Comparison of ENCODE assay signal across 1 cellular context in genomic region chr10:117074621-117075020, GRCh38.
TF ChIP-seq lines count a peak whose summit lies in the region.

No MANE protein-coding gene starts in this region.

TF ChIP-seq in K562, 482 proteins besides CTCF, POLR2A, EP300 and RAD21 (continued from another document):
- TF ChIP-seq ZBTB12 (CRISPR knock-in tag; IDR thresholded peaks at IDR 0.05) = no peak
- TF ChIP-seq POLR2B (IDR thresholded peaks at IDR 0.05; ENCODE audit: low read depth, partially characterized antibody) = no peak
